Comparison of ENCODE assay signal across 8 cellular contexts in genomic region chr1:23555225-23555801, GRCh38. TPM values are rescaled to one million over a fixed set of nuclear protein-coding genes. Genes with fewer than 3 reads are reported as not detected.
DNase-seq lines count a peak whose midpoint lies in the region; ATAC-seq and TF ChIP-seq lines count a peak whose summit lies in the region.

No MANE protein-coding gene starts in this region.

- H3K36me3 ChIP-seq in MG63 (peaks cover 25% of the 10 kb centered on the region), body of pancreas (replicated peaks in 1 of 2; ENCODE audit: insufficient read depth in 1 of 2, low read depth in 2 of 2) (no peaks in the 10 kb centered on the region), lower lobe of right lung (peaks cover 10% of the 10 kb centered on the region), upper lobe of right lung (peaks cover 10% of the 10 kb centered on the region)

- 30 to 38% methylated on average over 18 of the region's 18 CpGs for WGBS in body of pancreas, 2 donors

- TF ChIP-seq CTCF in body of pancreas (IDR thresholded peaks at IDR 0.05) (no peak), lower lobe of right lung (IDR thresholded peaks at IDR 0.05) (no peak), upper lobe of right lung (IDR thresholded peaks at IDR 0.05) (no peak)

- intact Hi-C loops in body of pancreas (cut with DNase I) (no loop called here), lower lobe of right lung (cut with DNase I) (no loop called here), upper lobe of right lung (cut with DNase I) (loop anchor here (5.0 kb wide), 1 partner anchor 77 kb away; no protein-coding TSS in a partner anchor)

- H3K27ac ChIP-seq in body of pancreas = peak overlapping the region; percentile 90 to 94 (median 92)
- H3K27ac ChIP-seq in lower lobe of right lung = peak overlapping the region; percentile 96
- H3K27ac ChIP-seq in upper lobe of right lung = peak overlapping the region; percentile 94

- peak overlapping the region; percentile 19 for H3K4me3 ChIP-seq in MG63
- peak overlapping the region in 1 of 2 donors; percentile 23 for H3K4me3 ChIP-seq in body of pancreas
- peak overlapping the region; percentile 92 for H3K4me3 ChIP-seq in lower lobe of right lung
- H3K4me3 ChIP-seq in upper lobe of right lung = peak overlapping the region; percentile 76

- TF ChIP-seq POLR2A in body of pancreas (IDR thresholded peaks at IDR 0.05) = no peak

- ATAC-seq in body of pancreas (no peak), lower lobe of right lung (no peak), upper lobe of right lung (no peak)

- H3K4me1 ChIP-seq in body of pancreas (peaks cover 54% of the 10 kb centered on the region), lower lobe of right lung (peaks cover 53% of the 10 kb centered on the region), upper lobe of right lung (peaks cover 46% of the 10 kb centered on the region)

- no peaks in the 10 kb centered on the region for H3K27me3 ChIP-seq in MG63
- no peaks in the 10 kb centered on the region for H3K27me3 ChIP-seq in body of pancreas
- no peaks in the 10 kb centered on the region for H3K27me3 ChIP-seq in lower lobe of right lung (ENCODE audit: low read depth)
- no peaks in the 10 kb centered on the region for H3K27me3 ChIP-seq in upper lobe of right lung

- DNase-seq in Daoy (ENCODE audit: low read depth) (peak; percentile 76), MG63 (no peak), body of pancreas (peak in 3 of 4 donors; percentile 28 to 39 (median 35)), lower lobe of right lung (no peak), upper lobe of right lung (no peak), HT-29 (ENCODE audit: low spot score) (no peak), germinal center (ENCODE audit: low spot score) (no peak)
- DNase-seq in stimulated activated CD4-positive, alpha-beta T cell treated with anti-CD3 and anti-CD28 coated beads, Interleukin-4, amount 100 ng/mL, for 1 hour = no peak

- H3K9me3 ChIP-seq in MG63 = no peaks in the 10 kb centered on the region
- H3K9me3 ChIP-seq in body of pancreas = no peaks in the 10 kb centered on the region
- no peaks in the 10 kb centered on the region for H3K9me3 ChIP-seq in lower lobe of right lung
- H3K9me3 ChIP-seq in upper lobe of right lung = no peaks in the 10 kb centered on the region

RNA-seq across cellular contexts. Expression of gene ID3, which starts 4.0 kb away (rescaled TPM):
- 372 and 550 TPM in 2 replicates for total RNA-seq in Daoy (2014; rRNA removed; shearing (Covaris generic))
- total RNA-seq in MG63 (2014; rRNA removed; shearing (Covaris generic); ENCODE audit: low replicate concordance) = 190 and 463 TPM in 2 replicates
- 100 to 1,000 TPM in 1 of 2 donors, 10 to 100 TPM in 1; 65.9 to 118 TPM for total RNA-seq in body of pancreas
- 137 TPM for total RNA-seq in lower lobe of right lung
- 242 TPM for total RNA-seq in upper lobe of right lung
- 1.3 and 3.4 TPM in 2 replicates for total RNA-seq in HT-29 (2014; rRNA removed; shearing (Covaris generic))

RNA-seq across cellular contexts. Expression of gene E2F2, which starts 24.3 kb away (rescaled TPM):
- total RNA-seq in Daoy (2014; rRNA removed; shearing (Covaris generic)) = 9.9 and 37.1 TPM in 2 replicates
- 4.3 and 6.9 TPM in 2 replicates for total RNA-seq in MG63 (2014; rRNA removed; shearing (Covaris generic); ENCODE audit: low replicate concordance)
- total RNA-seq in body of pancreas = under 1 TPM in 1 of 2 donors, not detected in 1; under 0.01 TPM
- total RNA-seq in lower lobe of right lung = 1.1 TPM
- 0.32 TPM for total RNA-seq in upper lobe of right lung
- 4.7 TPM in 2 replicates for total RNA-seq in HT-29 (2014; rRNA removed; shearing (Covaris generic))

Comparison
In these comparisons a context has a peak if more than half of its experiments do, and no peak if none do; other contexts are left out.
1. DNase-seq: peak in Daoy (single experiment) and body of pancreas (3 of 4); none in MG63 (single experiment), lower lobe of right lung (single experiment), upper lobe of right lung (single experiment), HT-29 (single experiment), germinal center (single experiment) and stimulated activated CD4-positive, alpha-beta T cell treated with anti-CD3 and anti-CD28 coated beads, Interleukin-4, amount 100 ng/mL, for 1 hour (single experiment).
2. RNA of gene ID3, which starts 4.0 kb away (total RNA-seq): 190 to 463 TPM in MG63, 372 to 550 TPM in Daoy, 242 TPM in upper lobe of right lung (single experiment), 137 TPM in lower lobe of right lung (single experiment) and 65.9 to 118 TPM in body of pancreas; 1.3 to 3.4 TPM in HT-29; every median in the first group is over 10 times any median in the second.
3. Peak in every context shown above with its lines, with median percentiles within 50 percentile points of each other: H3K27ac ChIP-seq.